In the genomic region with DNA sequence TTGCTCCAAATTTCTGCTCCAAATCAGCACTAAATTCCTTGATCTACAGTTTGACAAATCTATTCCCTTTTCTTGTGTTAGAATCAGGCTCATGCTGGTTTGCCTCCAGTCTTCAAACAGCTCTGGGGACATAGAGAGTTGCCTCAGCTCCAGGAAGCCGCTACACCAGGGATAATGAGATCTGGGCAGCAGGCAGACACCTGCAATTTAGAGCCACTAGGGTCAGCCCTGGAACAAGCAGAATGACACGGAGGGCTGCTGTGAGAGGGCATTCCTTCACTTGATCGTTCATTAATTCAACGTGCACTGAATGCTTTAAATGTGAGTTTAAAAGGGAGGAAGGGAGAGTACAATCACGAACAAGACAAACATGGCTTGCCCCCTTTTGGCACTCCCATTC, we compare ENCODE assay signal across 1 cellular context.
TF ChIP-seq lines count a peak whose summit lies in the region.

No MANE protein-coding gene starts in this region.

TF ChIP-seq in GM23338, 12 proteins besides CTCF, POLR2A, EP300 and RAD21 (continued from another document):
- TF ChIP-seq ZNF462 (CRISPR knock-in tag; IDR thresholded peaks at IDR 0.05): no peak
- TF ChIP-seq, protein P1, sequence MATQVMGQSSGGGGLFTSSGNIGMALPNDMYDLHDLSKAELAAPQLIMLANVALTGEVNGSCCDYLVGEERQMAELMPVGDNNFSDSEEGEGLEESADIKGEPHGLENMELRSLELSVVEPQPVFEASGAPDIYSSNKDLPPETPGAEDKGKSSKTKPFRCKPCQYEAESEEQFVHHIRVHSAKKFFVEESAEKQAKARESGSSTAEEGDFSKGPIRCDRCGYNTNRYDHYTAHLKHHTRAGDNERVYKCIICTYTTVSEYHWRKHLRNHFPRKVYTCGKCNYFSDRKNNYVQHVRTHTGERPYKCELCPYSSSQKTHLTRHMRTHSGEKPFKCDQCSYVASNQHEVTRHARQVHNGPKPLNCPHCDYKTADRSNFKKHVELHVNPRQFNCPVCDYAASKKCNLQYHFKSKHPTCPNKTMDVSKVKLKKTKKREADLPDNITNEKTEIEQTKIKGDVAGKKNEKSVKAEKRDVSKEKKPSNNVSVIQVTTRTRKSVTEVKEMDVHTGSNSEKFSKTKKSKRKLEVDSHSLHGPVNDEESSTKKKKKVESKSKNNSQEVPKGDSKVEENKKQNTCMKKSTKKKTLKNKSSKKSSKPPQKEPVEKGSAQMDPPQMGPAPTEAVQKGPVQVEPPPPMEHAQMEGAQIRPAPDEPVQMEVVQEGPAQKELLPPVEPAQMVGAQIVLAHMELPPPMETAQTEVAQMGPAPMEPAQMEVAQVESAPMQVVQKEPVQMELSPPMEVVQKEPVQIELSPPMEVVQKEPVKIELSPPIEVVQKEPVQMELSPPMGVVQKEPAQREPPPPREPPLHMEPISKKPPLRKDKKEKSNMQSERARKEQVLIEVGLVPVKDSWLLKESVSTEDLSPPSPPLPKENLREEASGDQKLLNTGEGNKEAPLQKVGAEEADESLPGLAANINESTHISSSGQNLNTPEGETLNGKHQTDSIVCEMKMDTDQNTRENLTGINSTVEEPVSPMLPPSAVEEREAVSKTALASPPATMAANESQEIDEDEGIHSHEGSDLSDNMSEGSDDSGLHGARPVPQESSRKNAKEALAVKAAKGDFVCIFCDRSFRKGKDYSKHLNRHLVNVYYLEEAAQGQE (IDR thresholded peaks at IDR 0.05; ENCODE audit: unreplicated experiment): no peak
- TF ChIP-seq CREB1 (CRISPR knock-in tag; IDR thresholded peaks at IDR 0.05; ENCODE audit: low read depth): no peak
- no peak for TF ChIP-seq POLR2AphosphoS5 (IDR thresholded peaks at IDR 0.05; ENCODE audit: low read depth)
- TF ChIP-seq EZH2phosphoT487 (IDR thresholded peaks at IDR 0.05; ENCODE audit: unreplicated experiment): no peak
- TF ChIP-seq STAT1 (IDR thresholded peaks at IDR 0.05; ENCODE audit: unreplicated experiment): no peak
- TF ChIP-seq JUNB (IDR thresholded peaks at IDR 0.05; ENCODE audit: unreplicated experiment): no peak
- TF ChIP-seq NANOG (IDR thresholded peaks at IDR 0.05; ENCODE audit: borderline replicate concordance): no peak
- no peak for TF ChIP-seq ZNF331 (CRISPR knock-in tag; IDR thresholded peaks at IDR 0.05; ENCODE audit: low read depth)
